8 cellular contexts compared by ENCODE assay signal in the genomic region with DNA sequence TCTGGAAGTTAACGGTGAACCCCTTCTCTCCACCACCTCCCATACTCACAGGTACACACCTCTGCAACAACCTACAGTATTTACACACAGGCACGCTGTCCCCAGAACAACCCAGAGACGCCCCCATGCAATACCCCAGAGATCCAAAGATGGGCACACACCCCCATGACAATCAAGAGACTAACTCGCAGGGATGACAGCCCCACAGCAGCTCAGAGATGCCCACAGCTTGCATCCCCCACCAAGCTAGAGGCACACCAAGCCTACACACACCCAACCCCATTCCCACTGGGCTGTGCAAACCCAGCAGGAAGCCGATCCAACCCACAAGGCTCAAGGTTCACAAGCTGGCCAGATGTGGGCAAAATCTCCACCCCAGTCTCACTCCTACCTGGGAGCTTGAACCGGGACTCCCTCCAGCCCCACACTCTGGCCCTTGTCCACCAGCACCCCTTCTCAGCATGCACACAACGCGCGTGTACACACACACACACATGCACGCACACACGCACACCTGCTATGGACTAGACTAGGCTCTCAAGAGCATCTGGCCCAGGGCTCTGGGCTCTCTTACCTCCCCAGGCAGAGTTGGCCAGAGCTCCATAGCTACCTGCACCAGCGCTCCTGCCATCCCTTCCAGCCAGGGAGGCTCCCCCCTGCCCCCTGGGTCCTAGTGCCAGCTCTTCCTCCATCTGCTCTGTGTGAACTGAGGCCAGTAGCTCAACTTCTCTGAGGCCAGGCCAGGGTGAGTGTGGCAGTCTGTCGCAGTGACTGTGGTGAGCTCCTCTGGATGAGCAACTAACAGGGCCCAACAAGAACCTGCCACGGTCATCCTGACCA. TPM values are rescaled to one million over a fixed set of nuclear protein-coding genes. Genes with fewer than 3 reads are reported as not detected.
DNase-seq lines count a peak whose midpoint lies in the region; ATAC-seq and TF ChIP-seq lines count a peak whose summit lies in the region.

No MANE protein-coding gene starts in this region.

- no peak for TF ChIP-seq CTCF in CD14-positive monocyte (IDR thresholded peaks at IDR 0.05)
- TF ChIP-seq CTCF in foreskin keratinocyte (conservative IDR thresholded peaks at IDR 0.05): no peak
- TF ChIP-seq CTCF in lower leg skin (IDR thresholded peaks at IDR 0.05): no peak

- H3K36me3 ChIP-seq in H7 (replicated peaks; ENCODE audit: control insufficient read depth, insufficient read depth, low read length) (no peaks in the 10 kb centered on the region; the same call in none of the 2 replicates), SK-N-MC (ENCODE audit: insufficient read depth, low read length) (no peaks in the 10 kb centered on the region)

- no peaks in the 10 kb centered on the region for H3K9me3 ChIP-seq in SK-N-MC (ENCODE audit: low read depth, low read length)

- H3K27ac ChIP-seq in SK-N-MC: no peak overlapping the region
- no peak overlapping the region for H3K27ac ChIP-seq in foreskin keratinocyte

- H3K9ac ChIP-seq in SK-N-MC (ENCODE audit: insufficient read length): no peak overlapping the region

- DNase-seq in CD14-positive monocyte (ENCODE audit: low spot score) (no peak), H7 (peak; percentile 88), SK-N-MC (ENCODE audit: low read depth, low spot score) (no peak), foreskin keratinocyte (peak in 1 of 2 donors; percentile 32), skeletal muscle cell (ENCODE audit: low read depth) (no peak), lower leg skin (ENCODE audit: low spot score in 2 of 2) (no peak), ureter (ENCODE audit: low spot score) (no peak)

- peaks cover 29 to 37% (median 33%) of the 10 kb centered on the region in 3 donors for H3K27me3 Mint-ChIP-seq in CD14-positive monocyte (ENCODE audit: low read depth in 3 of 3)

- ATAC-seq in foreskin keratinocyte (peak; percentile 31), HG03196 (IDR thresholded peaks at IDR 0.05; ENCODE audit: unreplicated experiment) (no peak)

- peaks cover 0 to 2% (median 0%) of the 10 kb centered on the region in 7 donors for H3K9me3 Mint-ChIP-seq in CD14-positive monocyte

- peaks cover 39% of the 10 kb centered on the region for H3K4me1 Mint-ChIP-seq in CD14-positive monocyte

- H3K4me1 ChIP-seq in foreskin keratinocyte: peaks cover 3% of the 10 kb centered on the region

- no peak for TF ChIP-seq POLR2A in lower leg skin (IDR thresholded peaks at IDR 0.05)

- peak overlapping the region; percentile 72 to 78 for H3K4me3 Mint-ChIP-seq in CD14-positive monocyte

- WGBS in lower leg skin, 2 donors: 27 to 36% methylated on average over 14 of the region's 14 CpGs

- peaks cover 6 to 20% of the 10 kb centered on the region in 2 donors for H3K36me3 Mint-ChIP-seq in CD14-positive monocyte

- peak overlapping the region in 3 of 7 donors; percentile 20 to 80 (median 26) for H3K27ac Mint-ChIP-seq in CD14-positive monocyte

- intact Hi-C loops in CD14-positive monocyte (cut with micrococcal nuclease): no loop called here
- intact Hi-C loops in lower leg skin (cut with DNase I; ENCODE audit: low total_unique reads): no loop called here

- H3K27me3 ChIP-seq in H7 (ENCODE audit: control insufficient read depth, insufficient read depth, low read length): peaks cover 14% of the 10 kb centered on the region
- H3K27me3 ChIP-seq in foreskin keratinocyte: no peaks in the 10 kb centered on the region

- peak overlapping the region; percentile 45 for H3K4me3 ChIP-seq in H7 (ENCODE audit: insufficient read depth, low read depth, low read length)
- H3K4me3 ChIP-seq in SK-N-MC: peak overlapping the region; percentile 58
- peak overlapping the region; percentile 50 for H3K4me3 ChIP-seq in skeletal muscle cell (ENCODE audit: low read depth, low read length)
- H3K4me3 ChIP-seq in lower leg skin (ENCODE audit: low read depth, poor library complexity, severe bottlenecking): no peak overlapping the region

RNA-seq across cellular contexts. Expression of a gene that starts 11.5 kb away (rescaled TPM):
- polyA plus RNA-seq in CD14-positive monocyte (10 to 100 TPM; 13.6 to 15.4 TPM), foreskin keratinocyte (110 and 113 TPM in 2 replicates)
- 19.3 and 26.8 TPM in 2 replicates for total RNA-seq in H7 (2014; rRNA removed; shearing (Covaris generic))
- total RNA-seq in foreskin keratinocyte (77.4 and 80.2 TPM in 2 replicates), lower leg skin (100 to 1,000 TPM in 3 of 4 donors, 10 to 100 TPM in 1; 90.3 to 119 (median 110) TPM), ureter (66.7 TPM)

RNA-seq across cellular contexts. Expression of a gene that starts 30.1 kb away (rescaled TPM):
- polyA plus RNA-seq in CD14-positive monocyte: 10 to 100 TPM; 48.7 to 79.0 TPM
- 85.2 and 85.5 TPM in 2 replicates for total RNA-seq in H7 (2014; rRNA removed; shearing (Covaris generic))
- total RNA-seq in foreskin keratinocyte: 50.2 and 51.8 TPM in 2 replicates
- 38.5 and 40.3 TPM in 2 replicates for polyA plus RNA-seq in foreskin keratinocyte
- total RNA-seq in lower leg skin: 10 to 100 TPM; 60.6 to 89.6 (median 80.6) TPM
- total RNA-seq in ureter: 86.2 TPM

RNA-seq across cellular contexts. Expression of a gene that starts 31.9 kb away (rescaled TPM):
- polyA plus RNA-seq in CD14-positive monocyte (10 to 100 TPM; 36.9 to 46.8 TPM), foreskin keratinocyte (12.5 and 12.8 TPM in 2 replicates)
- total RNA-seq in H7 (2014; rRNA removed; shearing (Covaris generic)): 6.2 and 16.0 TPM in 2 replicates
- total RNA-seq in foreskin keratinocyte (13.1 and 15.0 TPM in 2 replicates), lower leg skin (100 to 1,000 TPM in 1 of 4 donors, 10 to 100 TPM in 3; 82.6 to 157 (median 92.9) TPM), ureter (39.7 TPM)
